8 cellular contexts compared by ENCODE assay signal in the genomic region with DNA sequence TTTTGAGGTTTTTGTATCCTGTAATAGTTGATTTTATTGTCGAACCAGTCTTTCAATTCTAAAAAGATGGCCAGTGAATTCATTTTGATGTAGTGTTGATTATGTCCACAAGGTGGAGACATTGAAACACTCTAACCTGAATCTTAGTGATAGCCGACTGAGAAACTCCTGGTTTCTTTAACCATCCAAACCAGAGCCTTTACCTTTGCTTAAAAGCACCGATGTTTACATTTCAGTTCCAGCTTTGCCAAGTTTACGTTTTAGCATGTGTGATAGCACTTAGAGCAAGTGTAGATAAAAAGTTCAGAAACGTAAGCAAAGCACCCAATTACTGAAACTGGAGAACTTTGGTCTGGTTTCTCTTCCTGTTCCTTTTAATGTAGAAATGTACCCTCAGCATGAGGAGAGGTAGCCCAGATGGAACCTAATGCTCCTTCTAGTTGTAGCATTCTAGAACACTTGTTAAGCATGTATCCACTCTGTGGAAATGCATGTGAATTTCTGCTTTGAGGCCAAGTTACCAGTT.
A peak's percentile ranks its signal among the peaks of the same experiment; 100 is the strongest.
DNase-seq lines count a peak whose midpoint lies in the region; ATAC-seq, FAIRE-seq and TF ChIP-seq lines count a peak whose summit lies in the region.

No MANE protein-coding gene starts in this region.

- peaks cover 21% of the 10 kb centered on the region for H3K4me1 Mint-ChIP-seq in astrocyte (ENCODE audit: low read depth, unreplicated experiment)
- H3K4me1 Mint-ChIP-seq in stimulated activated effector memory CD8-positive, alpha-beta T cell treated with anti-CD3 and anti-CD28 coated beads, Interleukin-12 subunit alpha, Interleukin-12 subunit beta, amount 100 ng/mL, for 72 hours: peaks cover 8% of the 10 kb centered on the region

- H3K9me3 Mint-ChIP-seq in astrocyte (ENCODE audit: unreplicated experiment): no peaks in the 10 kb centered on the region
- H3K9me3 Mint-ChIP-seq in stimulated activated effector memory CD8-positive, alpha-beta T cell treated with anti-CD3 and anti-CD28 coated beads, Interleukin-12 subunit alpha, Interleukin-12 subunit beta, amount 100 ng/mL, for 72 hours: no peaks in the 10 kb centered on the region

- H3K27ac ChIP-seq in astrocyte (ENCODE audit: low read depth, low read length) (peak overlapping the region; percentile 1), iPS-18a (ENCODE audit: low read length) (no peak overlapping the region)

- H3K27me3 Mint-ChIP-seq in astrocyte (ENCODE audit: low read depth, unreplicated experiment): no peaks in the 10 kb centered on the region

- H2AFZ ChIP-seq in astrocyte (ENCODE audit: low read depth, low read length): peak overlapping the region; percentile 27

- peak; percentile 78 for FAIRE-seq in astrocyte (lab: Jason Lieb, UNC)

- H3K4me1 ChIP-seq in astrocyte (ENCODE audit: insufficient read depth, low read length) (peaks cover 26% of the 10 kb centered on the region), iPS-18a (ENCODE audit: control insufficient read depth, low read depth, low read length) (peaks cover 37% of the 10 kb centered on the region)

- H3K36me3 ChIP-seq in astrocyte (ENCODE audit: insufficient read depth, low read length) (peaks cover 7% of the 10 kb centered on the region), iPS-18a (ENCODE audit: control insufficient read depth, low read depth, low read length) (peaks cover 17% of the 10 kb centered on the region)

- ATAC-seq in GM19351 (IDR thresholded peaks at IDR 0.05; ENCODE audit: unreplicated experiment): peak; percentile 83
- peak; percentile 90 for ATAC-seq in HG03175 (IDR thresholded peaks at IDR 0.05; ENCODE audit: unreplicated experiment)
- ATAC-seq in stimulated activated effector memory CD8-positive, alpha-beta T cell treated with anti-CD3 and anti-CD28 coated beads, Interleukin-12 subunit alpha, Interleukin-12 subunit beta, amount 100 ng/mL, for 72 hours: peak; percentile 38

- TF ChIP-seq CTCF in astrocyte (IDR thresholded peaks at IDR 0.05; ENCODE audit: insufficient read depth, low read depth, low read length): peak; percentile 58

- no peaks in the 10 kb centered on the region for H3K27me3 ChIP-seq in astrocyte (ENCODE audit: insufficient read depth, low read length)
- H3K27me3 ChIP-seq in iPS-18a (ENCODE audit: control insufficient read depth, insufficient read depth, low read length): no peaks in the 10 kb centered on the region

- H3K9me3 ChIP-seq in astrocyte (ENCODE audit: insufficient read depth, low read depth, low read length) (no peaks in the 10 kb centered on the region), iPS-18a (ENCODE audit: control insufficient read depth, low read depth, low read length) (no peaks in the 10 kb centered on the region)

- H3K79me2 ChIP-seq in astrocyte (ENCODE audit: insufficient read depth, low read length): no peaks in the 10 kb centered on the region

- peak; percentile 64 for DNase-seq in DMS79 (lab: John Stamatoyannopoulos, UW)
- peak; percentile 39 for DNase-seq in NCI-H446 treated with DMSO at 0.1 percent for 48 hours (lab: John Stamatoyannopoulos, UW)
- no peak for DNase-seq in astrocyte (ENCODE audit: low read depth)
- no peak for DNase-seq in stimulated activated effector memory CD8-positive, alpha-beta T cell treated with anti-CD3 and anti-CD28 coated beads, Interleukin-12 subunit alpha, Interleukin-12 subunit beta, amount 100 ng/mL, for 72 hours (ENCODE audit: low spot score in 2 of 2)
- DNase-seq in GF-D8 (lab: John Stamatoyannopoulos, UW): no peak

- H4K20me1 ChIP-seq in astrocyte (ENCODE audit: insufficient read depth, low read length): no peaks in the 10 kb centered on the region

- H3K27ac Mint-ChIP-seq in astrocyte (ENCODE audit: unreplicated experiment): no peak overlapping the region
- H3K27ac Mint-ChIP-seq in stimulated activated effector memory CD8-positive, alpha-beta T cell treated with anti-CD3 and anti-CD28 coated beads, Interleukin-12 subunit alpha, Interleukin-12 subunit beta, amount 100 ng/mL, for 72 hours: no peak overlapping the region

- H3K36me3 Mint-ChIP-seq in astrocyte (ENCODE audit: low read depth, unreplicated experiment): peaks cover 2% of the 10 kb centered on the region
- H3K36me3 Mint-ChIP-seq in stimulated activated effector memory CD8-positive, alpha-beta T cell treated with anti-CD3 and anti-CD28 coated beads, Interleukin-12 subunit alpha, Interleukin-12 subunit beta, amount 100 ng/mL, for 72 hours: no peaks in the 10 kb centered on the region

- peak overlapping the region; percentile 61 for H3K4me2 ChIP-seq in astrocyte (ENCODE audit: low read length)

- H3K4me3 ChIP-seq in astrocyte (ENCODE audit: insufficient read depth, low read depth, low read length): no peak overlapping the region
- peak overlapping the region; percentile 9 for H3K4me3 ChIP-seq in iPS-18a (ENCODE audit: low read length)

- H3K4me3 Mint-ChIP-seq in astrocyte (ENCODE audit: unreplicated experiment): no peak overlapping the region
- peak overlapping the region; percentile 31 for H3K4me3 Mint-ChIP-seq in stimulated activated effector memory CD8-positive, alpha-beta T cell treated with anti-CD3 and anti-CD28 coated beads, Interleukin-12 subunit alpha, Interleukin-12 subunit beta, amount 100 ng/mL, for 72 hours

- peak overlapping the region; percentile 39 for H3K9ac ChIP-seq in astrocyte (ENCODE audit: low read length)
- H3K9ac ChIP-seq in iPS-18a (ENCODE audit: low read length): no peak overlapping the region

Comparison
In these comparisons a context has a peak if more than half of its experiments do, and no peak if none do; other contexts are left out.
1. DNase-seq: peak in DMS79 (single experiment) and NCI-H446 treated with DMSO at 0.1 percent for 48 hours (single experiment); none in astrocyte (single experiment), stimulated activated effector memory CD8-positive, alpha-beta T cell treated with anti-CD3 and anti-CD28 coated beads, Interleukin-12 subunit alpha, Interleukin-12 subunit beta, amount 100 ng/mL, for 72 hours (0 of 2) and GF-D8 (single experiment).
2. ATAC-seq: peak in every context shown above with its lines; median percentile 90 in HG03175; 83 in GM19351; 38 in stimulated activated effector memory CD8-positive, alpha-beta T cell treated with anti-CD3 and anti-CD28 coated beads, Interleukin-12 subunit alpha, Interleukin-12 subunit beta, amount 100 ng/mL, for 72 hours.